ENCODE assay signal across 8 cellular contexts in the genomic region with DNA sequence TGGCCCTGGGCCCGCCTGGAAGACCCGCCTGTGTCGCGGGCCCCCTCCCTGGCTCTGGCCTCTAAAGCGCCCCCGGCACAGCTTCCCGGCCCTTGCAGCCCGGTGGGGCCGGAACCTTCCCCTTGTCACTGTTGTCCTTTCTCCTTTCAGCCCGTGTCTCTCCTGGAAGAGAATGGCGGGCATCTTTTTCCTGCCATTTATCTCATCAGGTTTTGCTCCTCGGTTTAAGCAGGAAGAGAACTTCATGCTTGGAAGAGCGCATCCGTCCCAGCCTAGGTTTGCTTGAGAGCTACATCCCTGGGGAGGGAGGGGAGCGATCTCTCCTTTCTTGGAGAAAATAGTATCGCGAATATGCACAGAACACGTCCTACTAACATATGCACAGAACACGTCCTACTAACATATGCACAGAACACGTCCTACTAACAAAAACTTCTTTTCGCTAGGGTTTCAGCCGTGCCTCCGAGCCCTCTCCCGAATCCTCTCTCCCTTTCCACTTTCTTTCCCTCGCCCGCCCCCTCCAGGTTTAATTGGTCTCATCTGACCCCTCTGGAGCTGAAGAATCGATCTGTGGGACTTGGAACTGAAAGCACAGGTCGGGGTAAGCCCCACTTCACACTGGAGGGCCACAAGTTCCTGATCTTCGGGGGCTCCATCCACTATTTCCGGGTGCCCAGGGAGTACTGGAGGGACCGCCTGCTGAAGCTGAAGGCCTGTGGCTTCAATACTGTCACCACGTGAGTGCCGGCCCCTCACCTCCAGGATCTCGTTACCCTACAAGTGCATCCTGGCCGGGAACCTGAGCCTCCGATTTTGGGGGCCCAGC. TPM values are rescaled to one million over a fixed set of nuclear protein-coding genes. Genes with fewer than 3 reads are reported as not detected.
A peak's percentile ranks its signal among the peaks of the same experiment; 100 is the strongest.
DNase-seq lines count a peak whose midpoint lies in the region; ATAC-seq and TF ChIP-seq lines count a peak whose summit lies in the region.

No MANE protein-coding gene starts in this region.

- intact Hi-C loops in CD14-positive monocyte (cut with micrococcal nuclease) = no loop called here
- intact Hi-C loops in left colon (cut with DNase I, micrococcal nuclease) = no loop called here

- DNase-seq in CD14-positive monocyte (ENCODE audit: low spot score) (no peak), coronary artery (ENCODE audit: low spot score) (no peak), NOMO-1 (lab: John Stamatoyannopoulos, UW; ENCODE audit: unreplicated experiment in 2 of 2) (no peak), left colon (no peak)
- peak in 1 of 10 donors; percentile 4 for DNase-seq in naive thymus-derived CD8-positive, alpha-beta T cell

- TF ChIP-seq CTCF in CD14-positive monocyte (IDR thresholded peaks at IDR 0.05) (no peak), coronary artery (IDR thresholded peaks at IDR 0.05) (no peak), gastroesophageal sphincter (IDR thresholded peaks at IDR 0.05) (no peak)

- H3K27me3 Mint-ChIP-seq in CD14-positive monocyte (ENCODE audit: low read depth in 3 of 3) = peaks cover 72 to 90% (median 81%) of the 10 kb centered on the region in 3 donors
- peaks cover 0 to 35% (median 0%) of the 10 kb centered on the region in 5 donors for H3K27me3 Mint-ChIP-seq in naive thymus-derived CD8-positive, alpha-beta T cell

- no peak for ATAC-seq in naive thymus-derived CD8-positive, alpha-beta T cell
- ATAC-seq in HG02970 (IDR thresholded peaks at IDR 0.05; ENCODE audit: low FRiP score, unreplicated experiment) (no peak), gastroesophageal sphincter (no peak), left colon (no peak)

- H3K4me3 Mint-ChIP-seq in CD14-positive monocyte = peak overlapping the region; percentile 47 to 86
- H3K4me3 Mint-ChIP-seq in naive thymus-derived CD8-positive, alpha-beta T cell = peak overlapping the region; percentile 73 to 99 (median 86)

- no peaks in the 10 kb centered on the region for H3K27me3 ChIP-seq in HUES48 (ENCODE audit: control insufficient read depth, insufficient read depth, low read length)
- H3K27me3 ChIP-seq in gastroesophageal sphincter = peaks cover 82% of the 10 kb centered on the region

- H3K9me3 Mint-ChIP-seq in CD14-positive monocyte = peaks cover 0 to 21% (median 16%) of the 10 kb centered on the region in 7 donors
- H3K9me3 Mint-ChIP-seq in naive thymus-derived CD8-positive, alpha-beta T cell = peaks cover 0 to 11% (median 0%) of the 10 kb centered on the region in 9 donors

- H3K9ac ChIP-seq in HUES48 (ENCODE audit: low read depth, low read length) = peak overlapping the region; percentile 42; the same call in 1 of the 2 replicates

- H3K9me3 ChIP-seq in HUES48 (ENCODE audit: control insufficient read depth, insufficient read depth, low read length) (no peaks in the 10 kb centered on the region), gastroesophageal sphincter (peaks cover 0 to 11% (median 0%) of the 10 kb centered on the region in 3 donors)

- no peak for TF ChIP-seq EP300 in gastroesophageal sphincter (IDR thresholded peaks at IDR 0.05)

- H3K4me3 ChIP-seq in HUES48 (ENCODE audit: low read depth, low read length) (peak overlapping the region; percentile 96), coronary artery (peak overlapping the region; percentile 60), gastroesophageal sphincter (peak overlapping the region in 1 of 2 donors; percentile 40)

- POLR2A ChIA-PET in naive thymus-derived CD8-positive, alpha-beta T cell (lab: Charles Lee) = interaction anchor here (1.8 to 4.7 kb wide), 2 partner anchors 23 to 53 kb away, joined by 10 to 41 read pairs; partner anchors contain the start of genes ACAD8, NCAPD3 and VPS26B

- peaks cover 3 to 4% of the 10 kb centered on the region in 2 donors for H3K36me3 Mint-ChIP-seq in CD14-positive monocyte
- H3K36me3 Mint-ChIP-seq in naive thymus-derived CD8-positive, alpha-beta T cell = peaks cover 0 to 3% (median 0%) of the 10 kb centered on the region in 3 donors

- TF ChIP-seq POLR2A in gastroesophageal sphincter (IDR thresholded peaks at IDR 0.05) = no peak

- peaks cover 17% of the 10 kb centered on the region for H3K4me1 Mint-ChIP-seq in CD14-positive monocyte
- H3K4me1 Mint-ChIP-seq in naive thymus-derived CD8-positive, alpha-beta T cell = peaks cover 12 to 42% (median 36%) of the 10 kb centered on the region in 4 donors

- WGBS in gastroesophageal sphincter (ENCODE audit: low coverage in 1 of 2), 2 donors = 13 to 20% methylated on average over 16 to 20 of the region's 36 CpGs

- H3K36me3 ChIP-seq in HUES48 (ENCODE audit: control insufficient read depth, insufficient read depth, low read length) = peaks cover 9% of the 10 kb centered on the region; the same call in 1 of the 2 replicates
- no peaks in the 10 kb centered on the region for H3K36me3 ChIP-seq in gastroesophageal sphincter

- H3K27ac ChIP-seq in HUES48 (ENCODE audit: low read depth, low read length) = no peak overlapping the region
- no peak overlapping the region for H3K27ac ChIP-seq in coronary artery
- no peak overlapping the region for H3K27ac ChIP-seq in gastroesophageal sphincter

- peak overlapping the region in 1 of 7 donors; percentile 26 for H3K27ac Mint-ChIP-seq in CD14-positive monocyte
- peak overlapping the region in 3 of 10 donors; percentile 50 to 71 (median 68) for H3K27ac Mint-ChIP-seq in naive thymus-derived CD8-positive, alpha-beta T cell

- peaks cover 12% of the 10 kb centered on the region for H3K4me1 ChIP-seq in HUES48 (ENCODE audit: control insufficient read depth, insufficient read depth, low read length)
- H3K4me1 ChIP-seq in gastroesophageal sphincter = peaks cover 0 to 23% (median 14%) of the 10 kb centered on the region in 3 donors

RNA-seq across cellular contexts. Expression of gene GLB1L3, which starts 1.2 kb away (rescaled TPM):
- polyA plus RNA-seq in CD14-positive monocyte = not detected
- total RNA-seq in naive thymus-derived CD8-positive, alpha-beta T cell = 1 to 10 TPM; 1.2 TPM
- polyA plus RNA-seq in naive thymus-derived CD8-positive, alpha-beta T cell = 1 to 10 TPM; 2.0 to 2.5 (median 2.2) TPM
- total RNA-seq in gastroesophageal sphincter (under 1 TPM in 1 of 4 donors, not detected in 3; 0.42 TPM), left colon (not detected)

RNA-seq across cellular contexts. Expression of gene ACAD8, which starts 24.0 kb away (rescaled TPM):
- 10 to 100 TPM; 16.7 to 19.3 TPM for polyA plus RNA-seq in CD14-positive monocyte
- total RNA-seq in naive thymus-derived CD8-positive, alpha-beta T cell = 10 to 100 TPM; 37.2 to 40.2 TPM
- polyA plus RNA-seq in naive thymus-derived CD8-positive, alpha-beta T cell = 10 to 100 TPM; 21.0 to 24.0 (median 22.6) TPM
- 10 to 100 TPM; 20.1 to 28.8 (median 22.3) TPM for total RNA-seq in gastroesophageal sphincter
- total RNA-seq in left colon = 10 to 100 TPM; 28.1 to 30.7 TPM

RNA-seq across cellular contexts. Expression of gene THYN1, which starts 24.2 kb away (rescaled TPM):
- polyA plus RNA-seq in CD14-positive monocyte = 10 to 100 TPM; 57.6 to 65.7 TPM
- 10 to 100 TPM; 79.0 to 79.6 TPM for total RNA-seq in naive thymus-derived CD8-positive, alpha-beta T cell
- polyA plus RNA-seq in naive thymus-derived CD8-positive, alpha-beta T cell = 100 to 1,000 TPM; 172 to 207 (median 197) TPM
- 10 to 100 TPM; 54.0 to 74.4 (median 55.4) TPM for total RNA-seq in gastroesophageal sphincter
- total RNA-seq in left colon = 10 to 100 TPM; 28.5 to 32.0 TPM

RNA-seq across cellular contexts. Expression of gene VPS26B, which starts 52.9 kb away (rescaled TPM):
- 10 to 100 TPM; 30.4 to 34.3 TPM for polyA plus RNA-seq in CD14-positive monocyte
- 10 to 100 TPM; 66.4 to 70.1 TPM for total RNA-seq in naive thymus-derived CD8-positive, alpha-beta T cell
- polyA plus RNA-seq in naive thymus-derived CD8-positive, alpha-beta T cell = 10 to 100 TPM; 47.8 to 62.5 (median 57.7) TPM
- total RNA-seq in gastroesophageal sphincter = 10 to 100 TPM; 27.6 to 56.4 (median 45.0) TPM
- total RNA-seq in left colon = 10 to 100 TPM; 40.8 to 41.1 TPM

RNA-seq across cellular contexts. Expression of gene NCAPD3, which starts 53.6 kb away (rescaled TPM):
- 1 to 10 TPM; 4.0 to 6.0 TPM for polyA plus RNA-seq in CD14-positive monocyte
- 10 to 100 TPM; 42.6 to 43.5 TPM for total RNA-seq in naive thymus-derived CD8-positive, alpha-beta T cell
- 10 to 100 TPM; 11.2 to 16.5 (median 14.2) TPM for polyA plus RNA-seq in naive thymus-derived CD8-positive, alpha-beta T cell
- total RNA-seq in gastroesophageal sphincter (10 to 100 TPM in 2 of 4 donors, 1 to 10 TPM in 2; 7.0 to 13.8 (median 11.4) TPM), left colon (10 to 100 TPM; 11.5 to 17.0 TPM)
